Comparison of ENCODE assay signal across 8 cellular contexts in the genomic region with DNA sequence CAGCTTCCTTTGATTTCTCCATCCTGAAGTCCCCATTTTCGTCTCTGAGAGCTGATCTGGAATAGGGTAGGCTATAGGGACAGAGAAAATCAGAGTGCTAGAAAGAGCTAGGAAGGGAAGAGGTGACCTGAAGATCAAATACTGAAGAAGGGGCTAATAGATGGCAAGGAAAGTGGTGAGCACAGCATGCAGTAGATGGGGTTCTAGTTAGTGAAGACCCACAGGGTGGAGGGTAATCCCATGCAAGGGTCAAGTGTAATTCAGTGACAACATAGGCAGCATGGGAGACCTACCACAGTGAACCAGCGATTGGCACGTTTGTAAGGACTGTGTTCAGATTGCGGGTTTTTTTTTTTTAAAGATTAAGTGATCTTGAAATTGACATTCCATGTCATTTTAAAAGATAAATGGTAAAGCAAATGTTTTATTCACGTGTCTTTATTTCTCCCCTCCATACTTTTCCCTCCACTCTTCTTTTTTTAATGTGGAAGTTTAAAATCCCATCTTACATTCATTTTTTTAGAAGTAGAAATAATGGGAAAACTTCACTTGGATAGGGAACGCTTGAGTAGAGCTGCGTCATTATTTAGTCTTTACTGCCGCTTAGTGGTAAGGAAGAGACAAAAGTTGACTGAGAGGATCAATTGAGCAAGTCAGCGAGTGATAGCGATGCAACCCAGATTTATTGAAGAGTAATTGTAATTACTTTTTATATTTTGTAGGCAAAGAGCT. TPM values are rescaled to one million over a fixed set of nuclear protein-coding genes. Genes with fewer than 3 reads are reported as not detected.
DNase-seq lines count a peak whose midpoint lies in the region; ATAC-seq and TF ChIP-seq lines count a peak whose summit lies in the region.

No MANE protein-coding gene starts in this region.

- TF ChIP-seq POLR2A in stomach (IDR thresholded peaks at IDR 0.05): no peak

- no peaks in the 10 kb centered on the region for H3K9me3 ChIP-seq in stomach

- H3K27ac Mint-ChIP-seq in activated T-cell treated with anti-CD3 and anti-CD28 coated beads, Interleukin-2, amount 50 U/mL, for 72 hours: no peak overlapping the region
- H3K27ac Mint-ChIP-seq in activated naive CD4-positive, alpha-beta T cell treated with anti-CD3 and anti-CD28 coated beads for 36 hours: no peak overlapping the region

- TF ChIP-seq CTCF in astrocyte of the spinal cord (IDR thresholded peaks at IDR 0.05; ENCODE audit: low read depth, low read length) (peak; percentile 84), stomach (IDR thresholded peaks at IDR 0.05) (peak in 4 of 7 experiments; percentile 34 to 73 (median 58))

- no peaks in the 10 kb centered on the region for H3K4me1 Mint-ChIP-seq in activated T-cell treated with anti-CD3 and anti-CD28 coated beads, Interleukin-2, amount 50 U/mL, for 72 hours (ENCODE audit: low read depth)
- H3K4me1 Mint-ChIP-seq in activated naive CD4-positive, alpha-beta T cell treated with anti-CD3 and anti-CD28 coated beads for 36 hours (ENCODE audit: low read depth): peaks cover 2% of the 10 kb centered on the region

- 11 to 16% (median 13%) methylated on average over 10 of the region's 10 CpGs for WGBS in stomach, 5 donors

- H3K36me3 Mint-ChIP-seq in activated T-cell treated with anti-CD3 and anti-CD28 coated beads, Interleukin-2, amount 50 U/mL, for 72 hours (ENCODE audit: insufficient read depth in 2 of 2): no peaks in the 10 kb centered on the region
- no peaks in the 10 kb centered on the region for H3K36me3 Mint-ChIP-seq in activated naive CD4-positive, alpha-beta T cell treated with anti-CD3 and anti-CD28 coated beads for 36 hours (ENCODE audit: low read depth)

- H3K36me3 ChIP-seq in stomach: no peaks in the 10 kb centered on the region

- peak; percentile 60 to 66 for ATAC-seq in activated T-cell treated with anti-CD3 and anti-CD28 coated beads, Interleukin-2, amount 50 U/mL, for 72 hours (replicated peaks in 1 of 2)
- peak; percentile 80 for ATAC-seq in HG02884 (IDR thresholded peaks at IDR 0.05; ENCODE audit: unreplicated experiment)

- no peak for DNase-seq in activated T-cell treated with anti-CD3 and anti-CD28 coated beads, Interleukin-2, amount 50 U/mL, for 72 hours
- DNase-seq in activated T-cell treated with anti-CD3 and anti-CD28 coated beads for 4 hours: no peak
- DNase-seq in NCI-H345 treated with DMSO at 0.1 percent for 48 hours (lab: John Stamatoyannopoulos, UW; ENCODE audit: unreplicated experiment): peak; percentile 32
- peak; percentile 76 for DNase-seq in astrocyte of the spinal cord (ENCODE audit: low read depth, low spot score)
- DNase-seq in iPS-NIHi7 (ENCODE audit: extremely low spot score): peak; percentile 61
- no peak for DNase-seq in stomach
- no peak for DNase-seq in activated naive CD4-positive, alpha-beta T cell treated with anti-CD3 and anti-CD28 coated beads for 36 hours

- in situ Hi-C loops in astrocyte of the spinal cord (cut with HindIII; ENCODE audit: low sequenced_read_pairs): no loop called here

- no peak overlapping the region for H3K4me3 ChIP-seq in astrocyte of the spinal cord (ENCODE audit: low read depth, low read length)
- H3K4me3 ChIP-seq in stomach: no peak overlapping the region

- H3K4me3 Mint-ChIP-seq in activated T-cell treated with anti-CD3 and anti-CD28 coated beads, Interleukin-2, amount 50 U/mL, for 72 hours: no peak overlapping the region
- H3K4me3 Mint-ChIP-seq in activated naive CD4-positive, alpha-beta T cell treated with anti-CD3 and anti-CD28 coated beads for 36 hours: no peak overlapping the region

- H3K27me3 Mint-ChIP-seq in activated T-cell treated with anti-CD3 and anti-CD28 coated beads, Interleukin-2, amount 50 U/mL, for 72 hours (ENCODE audit: low read depth): peaks cover 19% of the 10 kb centered on the region
- peaks cover 5% of the 10 kb centered on the region for H3K27me3 Mint-ChIP-seq in activated naive CD4-positive, alpha-beta T cell treated with anti-CD3 and anti-CD28 coated beads for 36 hours (ENCODE audit: low read depth)

- CTCF ChIA-PET in activated naive CD4-positive, alpha-beta T cell treated with anti-CD3 and anti-CD28 coated beads for 36 hours (lab: Charles Lee): interaction anchor here (0.6 to 10.3 kb wide), 22 partner anchors 8 to 546 kb away, joined by 3 to 145 read pairs (median 3); no protein-coding TSS in a partner anchor

- H3K4me1 ChIP-seq in stomach: peaks cover 0 to 5% (median 0%) of the 10 kb centered on the region in 4 donors

- TF ChIP-seq EP300 in stomach (IDR thresholded peaks at IDR 0.05): no peak

- H3K27ac ChIP-seq in stomach: no peak overlapping the region

- no peaks in the 10 kb centered on the region for H3K9me3 Mint-ChIP-seq in activated T-cell treated with anti-CD3 and anti-CD28 coated beads, Interleukin-2, amount 50 U/mL, for 72 hours
- H3K9me3 Mint-ChIP-seq in activated naive CD4-positive, alpha-beta T cell treated with anti-CD3 and anti-CD28 coated beads for 36 hours: no peaks in the 10 kb centered on the region

- intact Hi-C loops in stomach (cut with DNase I; ENCODE audit: low total_unique reads): no loop called here
- intact Hi-C loops in activated naive CD4-positive, alpha-beta T cell treated with anti-CD3 and anti-CD28 coated beads for 36 hours (cut with micrococcal nuclease): loop anchor here (1.0 to 5.0 kb wide), 7 partner anchors 20 to 1154 kb away; no protein-coding TSS in a partner anchor

- H3K27me3 ChIP-seq in stomach: peaks cover 0 to 41% (median 3%) of the 10 kb centered on the region in 3 donors

RNA-seq across cellular contexts. Expression of a gene that starts 21.0 kb away (rescaled TPM):
- 10 to 100 TPM; 71.0 to 86.2 TPM for total RNA-seq in activated T-cell treated with anti-CD3 and anti-CD28 coated beads, Interleukin-2, amount 50 U/mL, for 72 hours
- total RNA-seq in stomach: 10 to 100 TPM; 11.7 to 71.0 (median 23.9) TPM
- 10 to 100 TPM; 19.7 to 36.8 (median 21.5) TPM for polyA plus RNA-seq in stomach
- total RNA-seq in activated naive CD4-positive, alpha-beta T cell treated with anti-CD3 and anti-CD28 coated beads for 36 hours: 10 to 100 TPM; 34.5 to 37.2 TPM

Comparison
In these comparisons a context has a peak if more than half of its experiments do, and no peak if none do; other contexts are left out.
1. DNase-seq: peak in NCI-H345 treated with DMSO at 0.1 percent for 48 hours (single experiment), astrocyte of the spinal cord (single experiment) and iPS-NIHi7 (single experiment); none in activated T-cell treated with anti-CD3 and anti-CD28 coated beads, Interleukin-2, amount 50 U/mL, for 72 hours (0 of 2), activated T-cell treated with anti-CD3 and anti-CD28 coated beads for 4 hours (single experiment), stomach (single experiment) and activated naive CD4-positive, alpha-beta T cell treated with anti-CD3 and anti-CD28 coated beads for 36 hours (single experiment).